In the genomic region with DNA sequence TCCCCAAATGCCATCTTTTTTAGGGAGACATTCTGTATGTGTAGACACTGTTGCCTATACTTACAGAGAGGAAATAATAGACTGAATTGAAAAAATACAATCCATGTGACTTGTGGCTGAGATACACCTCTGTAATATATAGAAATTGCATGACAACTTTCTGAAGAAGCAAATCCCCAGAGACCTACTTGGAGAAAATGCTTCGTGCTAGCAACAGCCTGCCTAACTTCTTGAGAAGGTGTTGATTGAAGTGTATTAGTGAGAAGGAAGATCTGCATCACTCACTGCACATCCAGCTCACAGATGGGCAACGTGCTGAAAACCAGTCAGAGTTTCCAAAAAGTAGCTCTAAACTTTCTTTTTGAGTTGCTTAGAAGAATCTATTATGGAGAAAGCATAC, we compare ENCODE assay signal across 20 cellular contexts.
"Had no signal": no experiment of that assay in that cellular context is flagged by ENCODE, and none has a peak within 500 bp of the region (broad histone marks: within the 10 kb centered on the region; RNA-seq: fewer than 3 reads in every experiment).

No MANE protein-coding gene starts in this region.

- H3K4me1 Mint-ChIP-seq: activated CD4-positive, alpha-beta T cell treated with anti-CD3 and anti-CD28 coated beads, Interleukin-2, amount 10 ng/mL, durations not matched to agents 24 days and 14 days; activated naive CD4-positive, alpha-beta T cell treated with anti-CD3 and anti-CD28 coated beads, Interleukin-2, amount 50 U/mL, for 24 hours; endodermal cell; immature natural killer cell; nephron had no signal

- ATAC-seq: activated CD8-positive, alpha-beta T cell treated with anti-CD3 and anti-CD28 coated beads, Interleukin-2, amount 10 ng/mL, durations not matched to agents 7 days and 5 days; gastrocnemius medialis; heart left ventricle had no signal

- H3K4me3 Mint-ChIP-seq: activated CD4-positive, alpha-beta T cell treated with anti-CD3 and anti-CD28 coated beads, Interleukin-2, amount 10 ng/mL, durations not matched to agents 24 days and 14 days; activated CD8-positive, alpha-beta T cell treated with anti-CD3 and anti-CD28 coated beads, Interleukin-2, amount 10 ng/mL, durations not matched to agents 7 days and 5 days; activated naive CD4-positive, alpha-beta T cell treated with anti-CD3 and anti-CD28 coated beads, Interleukin-2, amount 50 U/mL, for 24 hours; endodermal cell; immature natural killer cell; nephron had no signal

- DNase-seq: activated CD4-positive, alpha-beta T cell treated with anti-CD3 and anti-CD28 coated beads, Interleukin-2, amount 10 ng/mL, durations not matched to agents 24 days and 14 days; activated CD4-positive, CD25-positive, alpha-beta regulatory T cell; activated CD8-positive, alpha-beta memory T cell treated with anti-CD3 and anti-CD28 coated beads, Interleukin-2, amount 50 U/mL, for 4 hours; activated CD8-positive, alpha-beta T cell treated with anti-CD3 and anti-CD28 coated beads, Interleukin-2, amount 10 ng/mL, durations not matched to agents 7 days and 5 days; activated effector memory CD4-positive, alpha-beta T cell treated with anti-CD3 and anti-CD28 coated beads, Interleukin-2, amount 50 U/mL, for 16 hours; activated T-cell treated with anti-CD3 and anti-CD28 coated beads, Interleukin-2, amount 50 U/mL, for 48 hours; adrenal gland; dorsolateral prefrontal cortex; endodermal cell; gastrocnemius medialis; heart left ventricle; immature natural killer cell; mesenchymal stem cell; nucleus accumbens; stimulated activated CD4-positive, alpha-beta T cell treated with anti-CD3 and anti-CD28 coated beads, Interleukin-2, amount 100 ng/mL, for 48 hours; stimulated activated naive CD4-positive, alpha-beta T cell treated with Interleukin-2 at 50 U/mL for 16 hours; trophoblast cell had no signal

- H3K9me3 Mint-ChIP-seq: activated naive CD4-positive, alpha-beta T cell treated with anti-CD3 and anti-CD28 coated beads, Interleukin-2, amount 50 U/mL, for 24 hours; endodermal cell had no signal

- H3K27me3 Mint-ChIP-seq: activated CD4-positive, alpha-beta T cell treated with anti-CD3 and anti-CD28 coated beads, Interleukin-2, amount 10 ng/mL, durations not matched to agents 24 days and 14 days; activated naive CD4-positive, alpha-beta T cell treated with anti-CD3 and anti-CD28 coated beads, Interleukin-2, amount 50 U/mL, for 24 hours; progenitor cell of endocrine pancreas had no signal

- H3K27ac Mint-ChIP-seq: activated CD4-positive, alpha-beta T cell treated with anti-CD3 and anti-CD28 coated beads, Interleukin-2, amount 10 ng/mL, durations not matched to agents 24 days and 14 days; activated CD8-positive, alpha-beta T cell treated with anti-CD3 and anti-CD28 coated beads, Interleukin-2, amount 10 ng/mL, durations not matched to agents 7 days and 5 days; activated naive CD4-positive, alpha-beta T cell treated with anti-CD3 and anti-CD28 coated beads, Interleukin-2, amount 50 U/mL, for 24 hours; endodermal cell; immature natural killer cell; nephron; progenitor cell of endocrine pancreas had no signal

- H3K36me3 Mint-ChIP-seq: activated naive CD4-positive, alpha-beta T cell treated with anti-CD3 and anti-CD28 coated beads, Interleukin-2, amount 50 U/mL, for 24 hours; immature natural killer cell had no signal
